Comparison of ENCODE assay signal across 11 cellular contexts in genomic region chr10:14782691-14783363, GRCh38. TPM values are rescaled to one million over a fixed set of nuclear protein-coding genes. Genes with fewer than 3 reads are reported as not detected.
A peak's percentile ranks its signal among the peaks of the same experiment; 100 is the strongest.
DNase-seq lines count a peak whose midpoint lies in the region; ATAC-seq and TF ChIP-seq lines count a peak whose summit lies in the region.
"Had no signal": no experiment of that assay in that cellular context is flagged by ENCODE, and none has a peak within 500 bp of the region (broad histone marks: within the 10 kb centered on the region; RNA-seq: fewer than 3 reads in every experiment).

No MANE protein-coding gene starts in this region.

- intact Hi-C loops in activated naive CD4-positive, alpha-beta T cell treated with anti-CD3 and anti-CD28 coated beads for 36 hours (cut with micrococcal nuclease), result no loop called here

- H3K27ac ChIP-seq in foreskin keratinocyte, result no peak overlapping the region
- H3K27ac ChIP-seq: gastrocnemius medialis had no signal

- peak; percentile 10 for DNase-seq in activated naive CD4-positive, alpha-beta T cell treated with anti-CD3 and anti-CD28 coated beads for 36 hours
- no peak for DNase-seq in activated naive CD4-positive, alpha-beta T cell treated with anti-CD3 and anti-CD28 coated beads, Interleukin-2, amount 50 U/mL, for 16 hours
- DNase-seq in T-helper 17 cell (no peak), foreskin keratinocyte (peak; percentile 47 to 57)
- no peak for DNase-seq in stimulated activated naive CD8-positive, alpha-beta T cell treated with anti-CD3 and anti-CD28 coated beads, Interleukin-15, amount 100 ng/mL, for 72 hours
- DNase-seq: gastrocnemius medialis, NCI-H1436, nucleus accumbens had no signal

- no peaks in the 10 kb centered on the region for H3K27me3 Mint-ChIP-seq in activated naive CD4-positive, alpha-beta T cell treated with anti-CD3 and anti-CD28 coated beads for 36 hours (ENCODE audit: low read depth)
- no peaks in the 10 kb centered on the region for H3K27me3 Mint-ChIP-seq in T-helper 17 cell
- H3K27me3 Mint-ChIP-seq in stimulated activated naive CD8-positive, alpha-beta T cell treated with anti-CD3 and anti-CD28 coated beads, Interleukin-15, amount 100 ng/mL, for 72 hours, result no peaks in the 10 kb centered on the region

- no peak overlapping the region for H3K27ac Mint-ChIP-seq in activated naive CD4-positive, alpha-beta T cell treated with anti-CD3 and anti-CD28 coated beads for 36 hours
- H3K27ac Mint-ChIP-seq in T-helper 17 cell, result no peak overlapping the region
- peak overlapping the region in 1 of 2 donors; percentile 2 for H3K27ac Mint-ChIP-seq in stimulated activated naive CD8-positive, alpha-beta T cell treated with anti-CD3 and anti-CD28 coated beads, Interleukin-15, amount 100 ng/mL, for 72 hours

- CTCF ChIA-PET in activated naive CD4-positive, alpha-beta T cell treated with anti-CD3 and anti-CD28 coated beads for 36 hours (lab: Charles Lee), result no interaction called here

- no peak overlapping the region for H3K4me3 Mint-ChIP-seq in activated naive CD4-positive, alpha-beta T cell treated with anti-CD3 and anti-CD28 coated beads for 36 hours
- no peak overlapping the region for H3K4me3 Mint-ChIP-seq in T-helper 17 cell
- peak overlapping the region in 1 of 2 donors; percentile 33 for H3K4me3 Mint-ChIP-seq in stimulated activated naive CD8-positive, alpha-beta T cell treated with anti-CD3 and anti-CD28 coated beads, Interleukin-15, amount 100 ng/mL, for 72 hours

- H3K36me3 Mint-ChIP-seq in activated naive CD4-positive, alpha-beta T cell treated with anti-CD3 and anti-CD28 coated beads for 36 hours (ENCODE audit: low read depth), result no peaks in the 10 kb centered on the region
- H3K36me3 Mint-ChIP-seq in T-helper 17 cell (ENCODE audit: low read depth), result no peaks in the 10 kb centered on the region

- peaks cover 5% of the 10 kb centered on the region for H3K4me1 ChIP-seq in foreskin keratinocyte
- H3K4me1 ChIP-seq: gastrocnemius medialis had no signal

- peaks cover 7% of the 10 kb centered on the region for H3K4me1 Mint-ChIP-seq in activated naive CD4-positive, alpha-beta T cell treated with anti-CD3 and anti-CD28 coated beads for 36 hours (ENCODE audit: low read depth)
- H3K4me1 Mint-ChIP-seq in T-helper 17 cell, result peaks cover 4% of the 10 kb centered on the region
- peaks cover 13% of the 10 kb centered on the region for H3K4me1 Mint-ChIP-seq in stimulated activated naive CD8-positive, alpha-beta T cell treated with anti-CD3 and anti-CD28 coated beads, Interleukin-15, amount 100 ng/mL, for 72 hours

- peaks cover 6% of the 10 kb centered on the region for H3K9me3 Mint-ChIP-seq in activated naive CD4-positive, alpha-beta T cell treated with anti-CD3 and anti-CD28 coated beads for 36 hours
- H3K9me3 Mint-ChIP-seq in stimulated activated naive CD8-positive, alpha-beta T cell treated with anti-CD3 and anti-CD28 coated beads, Interleukin-15, amount 100 ng/mL, for 72 hours, result peaks cover 0 to 13% of the 10 kb centered on the region in 2 donors

- H3K9me3 ChIP-seq in T-helper 17 cell (ENCODE audit: control insufficient read depth, low read length, poor library complexity, severe bottlenecking), result no peaks in the 10 kb centered on the region
- H3K9me3 ChIP-seq: gastrocnemius medialis had no signal

- ATAC-seq in T-helper 17 cell (peak; percentile 41), foreskin keratinocyte (peak; percentile 60), GM19328 (IDR thresholded peaks at IDR 0.05; ENCODE audit: unreplicated experiment) (no peak), GM18868 (IDR thresholded peaks at IDR 0.05; ENCODE audit: unreplicated experiment) (no peak), GM18867 (IDR thresholded peaks at IDR 0.05; ENCODE audit: unreplicated experiment) (no peak)
- ATAC-seq in stimulated activated naive CD8-positive, alpha-beta T cell treated with anti-CD3 and anti-CD28 coated beads, Interleukin-15, amount 100 ng/mL, for 72 hours, result peak; percentile 61

- no peak for TF ChIP-seq CTCF in foreskin keratinocyte (conservative IDR thresholded peaks at IDR 0.05)

- H3K27me3 ChIP-seq in foreskin keratinocyte, result no peaks in the 10 kb centered on the region
- H3K27me3 ChIP-seq: gastrocnemius medialis had no signal

RNA-seq across cellular contexts. Expression of gene FAM107B, which starts 8.1 kb away (rescaled TPM):
- 100 to 1,000 TPM; 105 to 129 TPM for total RNA-seq in activated naive CD4-positive, alpha-beta T cell treated with anti-CD3 and anti-CD28 coated beads for 36 hours
- total RNA-seq in T-helper 17 cell, result 100 to 1,000 TPM; 258 to 399 TPM
- 12.8 and 14.4 TPM in 2 replicates for total RNA-seq in foreskin keratinocyte
- polyA plus RNA-seq in foreskin keratinocyte, result 6.3 and 7.4 TPM in 2 replicates

RNA-seq across cellular contexts. Expression of gene CDNF, which starts 55.0 kb away (rescaled TPM):
- 1 to 10 TPM; 1.6 to 1.8 TPM for total RNA-seq in activated naive CD4-positive, alpha-beta T cell treated with anti-CD3 and anti-CD28 coated beads for 36 hours
- total RNA-seq in T-helper 17 cell (1 to 10 TPM in 1 of 2 donors, under 1 TPM in 1; 0.62 to 3.2 TPM), foreskin keratinocyte (0.34 and 0.63 TPM in 2 replicates)
- 0.39 and 0.54 TPM in 2 replicates for polyA plus RNA-seq in foreskin keratinocyte

RNA-seq across cellular contexts. Expression of gene HSPA14, which starts 55.3 kb away (rescaled TPM):
- total RNA-seq in activated naive CD4-positive, alpha-beta T cell treated with anti-CD3 and anti-CD28 coated beads for 36 hours, result 10 to 100 TPM; 28.1 to 29.9 TPM
- total RNA-seq in T-helper 17 cell, result 10 to 100 TPM; 22.5 to 24.7 TPM
- 23.4 and 23.6 TPM in 2 replicates for total RNA-seq in foreskin keratinocyte
- 16.2 and 19.6 TPM in 2 replicates for polyA plus RNA-seq in foreskin keratinocyte

RNA-seq across cellular contexts. Expression of gene MSANTD7, which starts 55.3 kb away (rescaled TPM):
- 10 to 100 TPM; 19.6 to 21.3 TPM for total RNA-seq in activated naive CD4-positive, alpha-beta T cell treated with anti-CD3 and anti-CD28 coated beads for 36 hours
- total RNA-seq in T-helper 17 cell, result 10 to 100 TPM; 22.2 to 23.2 TPM
- 15.9 TPM in 2 replicates for total RNA-seq in foreskin keratinocyte
- 5.6 and 6.9 TPM in 2 replicates for polyA plus RNA-seq in foreskin keratinocyte

Comparison
In these comparisons a context has a peak if more than half of its experiments do, and no peak if none do; other contexts are left out.
1. DNase-seq: peak in activated naive CD4-positive, alpha-beta T cell treated with anti-CD3 and anti-CD28 coated beads for 36 hours (single experiment) and foreskin keratinocyte (2 of 2); none in activated naive CD4-positive, alpha-beta T cell treated with anti-CD3 and anti-CD28 coated beads, Interleukin-2, amount 50 U/mL, for 16 hours (single experiment), T-helper 17 cell (0 of 3) and stimulated activated naive CD8-positive, alpha-beta T cell treated with anti-CD3 and anti-CD28 coated beads, Interleukin-15, amount 100 ng/mL, for 72 hours (0 of 2).
2. ATAC-seq: peak in T-helper 17 cell (single experiment), foreskin keratinocyte (single experiment) and stimulated activated naive CD8-positive, alpha-beta T cell treated with anti-CD3 and anti-CD28 coated beads, Interleukin-15, amount 100 ng/mL, for 72 hours (single experiment); none in GM19328 (single experiment), GM18868 (single experiment) and GM18867 (single experiment).